Comparison of ENCODE assay signal across 13 cellular contexts in the genomic region with DNA sequence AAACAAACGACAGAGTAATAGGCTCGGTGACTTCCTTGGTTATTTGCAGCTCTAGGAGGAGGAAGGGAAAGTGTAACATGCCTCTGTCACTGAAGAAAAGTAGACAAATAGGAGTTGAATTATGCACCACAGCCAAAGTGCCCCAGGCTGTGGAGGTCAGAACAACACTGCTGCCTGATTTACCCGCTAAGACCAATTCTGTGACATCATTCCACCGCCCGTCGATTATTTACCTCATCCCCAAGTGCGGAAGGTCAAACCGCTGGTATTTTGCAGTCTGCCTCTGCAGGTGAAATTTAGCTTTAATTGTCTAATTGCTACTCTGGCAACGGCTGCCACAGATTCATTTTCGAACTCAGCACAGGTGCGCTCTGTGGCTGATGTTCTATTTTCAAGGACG.
DNase-seq lines count a peak whose midpoint lies in the region; ATAC-seq and TF ChIP-seq lines count a peak whose summit lies in the region.
"Had no signal": no experiment of that assay in that cellular context is flagged by ENCODE, and none has a peak within 500 bp of the region (broad histone marks: within the 10 kb centered on the region; RNA-seq: fewer than 3 reads in every experiment).

No MANE protein-coding gene starts in this region.

- no peak for TF ChIP-seq CTCF in osteocyte (IDR thresholded peaks at IDR 0.05)

- no peaks in the 10 kb centered on the region for H3K36me3 ChIP-seq in neuronal stem cell (replicated peaks in 1 of 2; ENCODE audit: control insufficient read depth in 2 of 2, insufficient read depth in 2 of 2, low read length in 2 of 2)

- H2BK5ac ChIP-seq in neuronal stem cell (ENCODE audit: low read length), result no peak overlapping the region

- H3K36me3 Mint-ChIP-seq in osteocyte (ENCODE audit: unreplicated experiment), result no peaks in the 10 kb centered on the region
- H3K36me3 Mint-ChIP-seq in natural killer cell treated with Interleukin-12 subunit alpha and Interleukin-12 subunit beta and Interleukin-15 and Interleukin-18, amount 100 ng/mL, for 72 hours, result no peaks in the 10 kb centered on the region
- H3K36me3 Mint-ChIP-seq: IgD-negative memory B cell had no signal

- H3K9ac ChIP-seq in neuronal stem cell (ENCODE audit: low read depth, low read length, poor library complexity), result no peak overlapping the region

- H3K27ac Mint-ChIP-seq in osteocyte (ENCODE audit: unreplicated experiment), result peak overlapping the region; percentile 45
- H3K27ac Mint-ChIP-seq in natural killer cell treated with Interleukin-12 subunit alpha and Interleukin-12 subunit beta and Interleukin-15 and Interleukin-18, amount 100 ng/mL, for 72 hours, result no peak overlapping the region
- H3K27ac Mint-ChIP-seq: IgD-negative memory B cell had no signal

- H3K27me3 ChIP-seq in neuronal stem cell (ENCODE audit: control insufficient read depth in 3 of 3, insufficient read depth in 3 of 3, low read depth in 1 of 3, low read length in 3 of 3), result no peaks in the 10 kb centered on the region

- no peak overlapping the region for H3K18ac ChIP-seq in neuronal stem cell (ENCODE audit: low read length)

- H3K23ac ChIP-seq in neuronal stem cell (ENCODE audit: low read depth, low read length, poor library complexity), result no peak overlapping the region

- H3K14ac ChIP-seq in neuronal stem cell (ENCODE audit: low read length), result no peak overlapping the region

- no peak overlapping the region for H2BK15ac ChIP-seq in neuronal stem cell (ENCODE audit: low read length)

- no peak overlapping the region for H4K91ac ChIP-seq in neuronal stem cell (ENCODE audit: low read depth, low read length, poor library complexity)

- H3K27ac ChIP-seq in neuronal stem cell (replicated peaks; ENCODE audit: low read length), result no peak overlapping the region
- H3K27ac ChIP-seq: A549, SK-N-MC had no signal

- no peak for ATAC-seq in natural killer cell treated with Interleukin-12 subunit alpha and Interleukin-12 subunit beta and Interleukin-15 and Interleukin-18, amount 100 ng/mL, for 72 hours
- ATAC-seq in GM21390 (IDR thresholded peaks at IDR 0.05; ENCODE audit: unreplicated experiment), result no peak
- ATAC-seq: A549 had no signal

- WGBS in neuronal stem cell (ENCODE audit: extremely low coverage in 2 of 2, insufficient read length in 2 of 2, insufficient replicate concordance in 1 of 2), 2 donors, result no CpG with 5 or more reads among the region's 12 CpGs

- no peak overlapping the region for H3K4me3 Mint-ChIP-seq in osteocyte (ENCODE audit: unreplicated experiment)
- no peak overlapping the region for H3K4me3 Mint-ChIP-seq in natural killer cell treated with Interleukin-12 subunit alpha and Interleukin-12 subunit beta and Interleukin-15 and Interleukin-18, amount 100 ng/mL, for 72 hours
- H3K4me3 Mint-ChIP-seq: IgD-negative memory B cell had no signal

- no peak overlapping the region for H2BK12ac ChIP-seq in neuronal stem cell (ENCODE audit: low read length)

- H3K4me1 Mint-ChIP-seq in osteocyte (ENCODE audit: unreplicated experiment), result peaks cover 25% of the 10 kb centered on the region
- H3K4me1 Mint-ChIP-seq in natural killer cell treated with Interleukin-12 subunit alpha and Interleukin-12 subunit beta and Interleukin-15 and Interleukin-18, amount 100 ng/mL, for 72 hours (ENCODE audit: low read depth in 2 of 2), result no peaks in the 10 kb centered on the region
- H3K4me1 Mint-ChIP-seq: IgD-negative memory B cell had no signal

- H3K9me3 ChIP-seq in neuronal stem cell (replicated peaks in 1 of 2; ENCODE audit: control insufficient read depth in 2 of 2, insufficient read depth in 1 of 2, low read depth in 1 of 2, low read length in 2 of 2), result no peaks in the 10 kb centered on the region
- H3K9me3 ChIP-seq: A549, Caco-2 had no signal

- H3K4me2 ChIP-seq in neuronal stem cell (ENCODE audit: insufficient read depth, low read length, poor library complexity, severe bottlenecking), result no peak overlapping the region
- H3K4me2 ChIP-seq: A549 had no signal

- no peak overlapping the region for H2AK5ac ChIP-seq in neuronal stem cell (ENCODE audit: low read depth, low read length)

- H4K8ac ChIP-seq in neuronal stem cell (ENCODE audit: low read depth, low read length), result no peak overlapping the region

- DNase-seq in ELF-1 (ENCODE audit: low read depth, low spot score), result peak; percentile 40
- DNase-seq in NCI-H1417 treated with DMSO at 0.1 percent for 48 hours (lab: John Stamatoyannopoulos, UW), result peak; percentile 48
- peak; percentile 24 for DNase-seq in SW480 (ENCODE audit: low spot score)
- DNase-seq in osteocyte (ENCODE audit: extremely low spot score, unreplicated experiment), result no peak
- DNase-seq in neuronal stem cell (ENCODE audit: low spot score), result no peak
- no peak for DNase-seq in natural killer cell treated with Interleukin-12 subunit alpha and Interleukin-12 subunit beta and Interleukin-15 and Interleukin-18, amount 100 ng/mL, for 72 hours (ENCODE audit: low spot score)
- DNase-seq: Caco-2, HCEC 1CT, NCI-H1694 had no signal

- no peak overlapping the region for H3K4me3 ChIP-seq in neuronal stem cell (ENCODE audit: low read length in 2 of 2)
- H3K4me3 ChIP-seq: A549, SK-N-MC had no signal

- no peaks in the 10 kb centered on the region for H3K79me1 ChIP-seq in neuronal stem cell (ENCODE audit: low read depth, low read length)

- H3K4me1 ChIP-seq in neuronal stem cell (ENCODE audit: control insufficient read depth in 2 of 2, insufficient read depth in 1 of 2, low read depth in 1 of 2, low read length in 2 of 2), result no peaks in the 10 kb centered on the region
- H3K4me1 ChIP-seq: A549 had no signal

- no peaks in the 10 kb centered on the region for H3K9me3 Mint-ChIP-seq in osteocyte (ENCODE audit: unreplicated experiment)
- peaks cover 3% of the 10 kb centered on the region for H3K9me3 Mint-ChIP-seq in natural killer cell treated with Interleukin-12 subunit alpha and Interleukin-12 subunit beta and Interleukin-15 and Interleukin-18, amount 100 ng/mL, for 72 hours
- H3K9me3 Mint-ChIP-seq: IgD-negative memory B cell had no signal

- no peak overlapping the region for H3K4ac ChIP-seq in neuronal stem cell (ENCODE audit: low read length)

- H2AFZ ChIP-seq in neuronal stem cell (ENCODE audit: low read length), result no peak overlapping the region

- no peaks in the 10 kb centered on the region for H3K27me3 Mint-ChIP-seq in osteocyte (ENCODE audit: unreplicated experiment)
- H3K27me3 Mint-ChIP-seq in natural killer cell treated with Interleukin-12 subunit alpha and Interleukin-12 subunit beta and Interleukin-15 and Interleukin-18, amount 100 ng/mL, for 72 hours, result no peaks in the 10 kb centered on the region
- H3K27me3 Mint-ChIP-seq: IgD-negative memory B cell had no signal

- no peak overlapping the region for H2BK120ac ChIP-seq in neuronal stem cell (ENCODE audit: low read depth, low read length)

Comparison
In these comparisons a context has a peak if more than half of its experiments do, and no peak if none do; other contexts are left out.
1. DNase-seq: peak in ELF-1 (single experiment), NCI-H1417 treated with DMSO at 0.1 percent for 48 hours (single experiment) and SW480 (single experiment); none in osteocyte (single experiment), neuronal stem cell (single experiment) and natural killer cell treated with Interleukin-12 subunit alpha and Interleukin-12 subunit beta and Interleukin-15 and Interleukin-18, amount 100 ng/mL, for 72 hours (single experiment).